ENCODE assay signal across 20 cellular contexts in genomic region chr10:86164216-86164774, GRCh38.
DNase-seq lines count a peak whose midpoint lies in the region; ATAC-seq lines count a peak whose summit lies in the region.
"Had no signal": no experiment of that assay in that cellular context is flagged by ENCODE, and none has a peak within 500 bp of the region (broad histone marks: within the 10 kb centered on the region; RNA-seq: fewer than 3 reads in every experiment).

No MANE protein-coding gene starts in this region.

- H3K27me3 ChIP-seq in SJCRH30 = no peaks in the 10 kb centered on the region
- H3K27me3 ChIP-seq: dorsolateral prefrontal cortex, heart left ventricle, neural progenitor cell had no signal

- in situ Hi-C loops in KBM-7 (cut with MboI; ENCODE audit: low pct_unique_long_range_greater_than_20kb, low sequenced_read_pairs) = no loop called here

- DNase-seq in KBM-7 = peak; percentile 44
- peak; percentile 4 for DNase-seq in SKM-1 (lab: John Stamatoyannopoulos, UW; ENCODE audit: unreplicated experiment)
- DNase-seq in left colon = peak; percentile 19 to 41
- DNase-seq in stimulated activated naive B cell treated with anti-CD40 and anti-IgM and Interleukin-4, amounts not matched to agents 10 μg/mL and 1 μg/mL and 100 μg/mL, for 72 hours = no peak
- no peak for DNase-seq in SJCRH30
- DNase-seq in D341Med (ENCODE audit: low spot score) = no peak
- DNase-seq in activated CD4-positive, alpha-beta T cell treated with anti-CD3 and anti-CD28 coated beads, Interleukin-2, amount 50 U/mL, for 4 hours = no peak
- DNase-seq: activated CD4-positive, alpha-beta T cell treated with anti-CD3 and anti-CD28 coated beads for 1 hour; activated naive CD4-positive, alpha-beta T cell treated with Interleukin-2 at 50 U/mL for 16 hours; activated T-cell treated with anti-CD3 and anti-CD28 coated beads, Interleukin-2, amount 50 U/mL, for 48 hours; amygdala; central memory CD4-positive, alpha-beta T cell; H9; heart left ventricle; NCI-H1417; NCI-H446 treated with DMSO at 0.1 percent for 48 hours had no signal

- ATAC-seq in left colon (peak; percentile 87), GM21360 (IDR thresholded peaks at IDR 0.05; ENCODE audit: unreplicated experiment) (no peak)
- ATAC-seq in stimulated activated naive B cell treated with anti-CD40 and anti-IgM and Interleukin-4, amounts not matched to agents 10 μg/mL and 1 μg/mL and 100 μg/mL, for 72 hours (replicated peaks) = peak; percentile 31 to 33
- ATAC-seq: heart left ventricle had no signal

- H3K36me3 ChIP-seq in SJCRH30 = no peaks in the 10 kb centered on the region
- H3K36me3 ChIP-seq: heart left ventricle, neural progenitor cell had no signal

- H3K4me3 Mint-ChIP-seq in stimulated activated naive B cell treated with anti-CD40 and anti-IgM and Interleukin-4, amounts not matched to agents 10 μg/mL and 1 μg/mL and 100 μg/mL, for 72 hours = no peak overlapping the region
- H3K4me3 Mint-ChIP-seq: CD4-positive, alpha-beta T cell; H9; neural progenitor cell had no signal

- no peak overlapping the region for H3K4me3 ChIP-seq in SJCRH30
- H3K4me3 ChIP-seq: dorsolateral prefrontal cortex, heart left ventricle, neural progenitor cell had no signal

- no peaks in the 10 kb centered on the region for H3K9me3 ChIP-seq in SJCRH30 (replicated peaks)
- H3K9me3 ChIP-seq: heart left ventricle had no signal

- H3K9me3 Mint-ChIP-seq in stimulated activated naive B cell treated with anti-CD40 and anti-IgM and Interleukin-4, amounts not matched to agents 10 μg/mL and 1 μg/mL and 100 μg/mL, for 72 hours = no peaks in the 10 kb centered on the region
- H3K9me3 Mint-ChIP-seq: CD4-positive, alpha-beta T cell; H9; neural progenitor cell had no signal

- H3K4me1 ChIP-seq in SJCRH30 = no peaks in the 10 kb centered on the region
- H3K4me1 ChIP-seq: heart left ventricle had no signal

- intact Hi-C loops in left colon (cut with DNase I, micrococcal nuclease) = no loop called here

- peaks cover 0 to 2% of the 10 kb centered on the region in 2 donors for H3K4me1 Mint-ChIP-seq in stimulated activated naive B cell treated with anti-CD40 and anti-IgM and Interleukin-4, amounts not matched to agents 10 μg/mL and 1 μg/mL and 100 μg/mL, for 72 hours

- H3K27me3 Mint-ChIP-seq in stimulated activated naive B cell treated with anti-CD40 and anti-IgM and Interleukin-4, amounts not matched to agents 10 μg/mL and 1 μg/mL and 100 μg/mL, for 72 hours = peaks cover 0 to 6% of the 10 kb centered on the region in 2 donors
- H3K27me3 Mint-ChIP-seq: CD4-positive, alpha-beta T cell had no signal

- no peak overlapping the region for H3K27ac Mint-ChIP-seq in stimulated activated naive B cell treated with anti-CD40 and anti-IgM and Interleukin-4, amounts not matched to agents 10 μg/mL and 1 μg/mL and 100 μg/mL, for 72 hours
- H3K27ac Mint-ChIP-seq: CD4-positive, alpha-beta T cell had no signal

- no peak overlapping the region for H3K27ac ChIP-seq in SJCRH30
- H3K27ac ChIP-seq: heart left ventricle, neural progenitor cell had no signal

- H3K36me3 Mint-ChIP-seq in stimulated activated naive B cell treated with anti-CD40 and anti-IgM and Interleukin-4, amounts not matched to agents 10 μg/mL and 1 μg/mL and 100 μg/mL, for 72 hours = no peaks in the 10 kb centered on the region
- H3K36me3 Mint-ChIP-seq: neural progenitor cell had no signal

Comparison
In these comparisons a context has a peak if more than half of its experiments do, and no peak if none do; other contexts are left out.
1. DNase-seq: peak in KBM-7 (single experiment), SKM-1 (single experiment) and left colon (2 of 2); none in stimulated activated naive B cell treated with anti-CD40 and anti-IgM and Interleukin-4, amounts not matched to agents 10 μg/mL and 1 μg/mL and 100 μg/mL, for 72 hours (single experiment), SJCRH30 (0 of 2), D341Med (single experiment) and activated CD4-positive, alpha-beta T cell treated with anti-CD3 and anti-CD28 coated beads, Interleukin-2, amount 50 U/mL, for 4 hours (0 of 2).